Comparison of ENCODE assay signal across 19 cellular contexts in genomic region chr3:46844397-46844796, GRCh38. TPM values are rescaled to one million over a fixed set of nuclear protein-coding genes. Genes with fewer than 3 reads are reported as not detected.
A peak's percentile ranks its signal among the peaks of the same experiment; 100 is the strongest.
DNase-seq lines count a peak whose midpoint lies in the region; ATAC-seq and TF ChIP-seq lines count a peak whose summit lies in the region.
"Had no signal": no experiment of that assay in that cellular context is flagged by ENCODE, and none has a peak within 500 bp of the region (broad histone marks: within the 10 kb centered on the region; RNA-seq: fewer than 3 reads in every experiment).

No MANE protein-coding gene starts in this region.

- H3K9me3 Mint-ChIP-seq in memory B cell = peaks cover 14% of the 10 kb centered on the region

- H3K27ac ChIP-seq in gastrocnemius medialis = peak overlapping the region; percentile 58 to 81 (median 75)

- H3K36me3 ChIP-seq in H7 (replicated peaks; ENCODE audit: control insufficient read depth, insufficient read depth, low read length) (no peaks in the 10 kb centered on the region), gastrocnemius medialis (no peaks in the 10 kb centered on the region)
- H3K36me3 ChIP-seq: SJCRH30, tibial artery had no signal

- no peaks in the 10 kb centered on the region for H3K27me3 Mint-ChIP-seq in memory B cell

- TF ChIP-seq CTCF in gastrocnemius medialis (IDR thresholded peaks at IDR 0.05 in 4 of 5, conservative IDR thresholded peaks at IDR 0.05 in 1 of 5) = no peak

- H3K9me3 ChIP-seq in gastrocnemius medialis = no peaks in the 10 kb centered on the region

- in situ Hi-C loops in gastrocnemius medialis (cut with MboI; ENCODE audit: low sequenced_read_pairs in 4 of 4) = no loop called here

- peaks cover 9% of the 10 kb centered on the region for H3K36me3 Mint-ChIP-seq in memory B cell

- DNase-seq in activated CD8-positive, alpha-beta memory T cell treated with anti-CD3 and anti-CD28 coated beads for 24 hours = peak; percentile 51
- DNase-seq in activated CD8-positive, alpha-beta memory T cell treated with anti-CD3 and anti-CD28 coated beads, Interleukin-2, amount 50 U/mL, for 4 hours = no peak
- DNase-seq in H7 (peak; percentile 43), memory B cell (ENCODE audit: low spot score in 2 of 2) (peak in 1 of 2 donors; percentile 9), gastrocnemius medialis (no peak), NCI-H1930 (lab: John Stamatoyannopoulos, UW) (no peak), hepatic stellate cell (ENCODE audit: low spot score) (no peak)
- DNase-seq: activated CD4-positive, alpha-beta T cell treated with anti-CD3 and anti-CD28 coated beads for 1 hour; aorta; hippocampal formation; kidney glomerular epithelial cell; NCI-H1105 treated with DMSO at 0.1 percent for 48 hours; NCI-H69; PC-3; SJCRH30; T-helper 9 cell; tibial artery had no signal

- no peak overlapping the region for H3K27ac Mint-ChIP-seq in memory B cell

- intact Hi-C loops in gastrocnemius medialis (cut with DNase I; ENCODE audit: low total_unique reads) = no loop called here

- H3K27me3 ChIP-seq in H7 (ENCODE audit: control insufficient read depth, insufficient read depth, low read length) (peaks cover 9% of the 10 kb centered on the region), gastrocnemius medialis (no peaks in the 10 kb centered on the region)
- H3K27me3 ChIP-seq: SJCRH30, tibial artery had no signal

- no peak for ATAC-seq in memory B cell (ENCODE audit: low read depth)
- ATAC-seq in gastrocnemius medialis = no peak
- no peak for ATAC-seq in HG03521 (IDR thresholded peaks at IDR 0.05; ENCODE audit: unreplicated experiment)
- ATAC-seq: PC-3 had no signal

- peaks cover 8% of the 10 kb centered on the region for H3K4me1 Mint-ChIP-seq in memory B cell

- H3K4me3 ChIP-seq in H7 (ENCODE audit: insufficient read depth, low read depth, low read length) (no peak overlapping the region), gastrocnemius medialis (no peak overlapping the region)

- H3K4me1 ChIP-seq in gastrocnemius medialis = peaks cover 5 to 25% of the 10 kb centered on the region in 2 donors

- peak overlapping the region; percentile 49 for H3K4me3 Mint-ChIP-seq in memory B cell

- no peak for TF ChIP-seq POLR2A in gastrocnemius medialis (IDR thresholded peaks at IDR 0.05)

RNA-seq across cellular contexts. Expression of gene MYL3, which starts 18.8 kb away (rescaled TPM):
- 3.0 and 4.1 TPM in 2 replicates for total RNA-seq in H7 (2014; rRNA removed; shearing (Covaris generic))
- total RNA-seq in gastrocnemius medialis = 100 to 1,000 TPM in 2 of 4 donors, 10 to 100 TPM in 2; 42.5 to 544 (median 281) TPM
- total RNA-seq: A673, PC-3, SJCRH30 had no signal

RNA-seq across cellular contexts. Expression of gene PTH1R, which starts 33.1 kb away (rescaled TPM):
- total RNA-seq in H7 (2014; rRNA removed; shearing (Covaris generic)) = 32.3 and 35.2 TPM in 2 replicates
- total RNA-seq in gastrocnemius medialis = 1 to 10 TPM; 2.3 to 7.9 (median 7.3) TPM
- total RNA-seq: PC-3 had no signal

Comparison
In these comparisons a context has a peak if more than half of its experiments do, and no peak if none do; other contexts are left out.
1. DNase-seq: peak in activated CD8-positive, alpha-beta memory T cell treated with anti-CD3 and anti-CD28 coated beads for 24 hours (single experiment) and H7 (single experiment); none in activated CD8-positive, alpha-beta memory T cell treated with anti-CD3 and anti-CD28 coated beads, Interleukin-2, amount 50 U/mL, for 4 hours (single experiment), gastrocnemius medialis (0 of 2), NCI-H1930 (0 of 2) and hepatic stellate cell (single experiment).